26 cellular contexts compared by ENCODE assay signal in the genomic region with DNA sequence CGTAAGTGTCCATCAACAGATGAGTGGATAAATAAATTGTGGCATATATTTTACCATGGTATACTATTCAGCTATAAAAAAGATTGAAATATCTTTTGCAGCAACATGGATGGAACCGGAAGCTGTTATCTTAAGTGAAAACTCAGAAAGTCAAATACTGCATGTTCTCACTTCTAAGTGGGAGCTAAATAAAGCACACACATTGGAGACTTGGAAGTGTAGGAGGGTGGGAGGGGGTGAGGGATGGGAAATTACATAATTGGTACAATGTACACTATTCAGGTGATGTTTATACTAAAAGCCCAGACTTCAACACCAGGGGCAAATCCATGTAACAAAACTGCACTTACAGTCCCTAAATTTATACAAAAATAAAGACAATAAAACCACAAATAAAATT.
"Had no signal": no experiment of that assay in that cellular context is flagged by ENCODE, and none has a peak within 500 bp of the region (broad histone marks: within the 10 kb centered on the region; RNA-seq: fewer than 3 reads in every experiment).

No MANE protein-coding gene starts in this region.

- H3K4me1 Mint-ChIP-seq: mesothelial cell of epicardium had no signal

- FAIRE-seq: endometrium, islet of Langerhans, keratinocyte had no signal

- H3K36me3 ChIP-seq: colonic mucosa, esophagus squamous epithelium, gastrocnemius medialis, heart right ventricle, left ventricle myocardium inferior, lower lobe of right lung had no signal

- H3K27ac ChIP-seq: colonic mucosa, epithelial cell of prostate, esophagus squamous epithelium, gastrocnemius medialis, heart right ventricle, left ventricle myocardium inferior, lower lobe of right lung had no signal

- H3K4me3 Mint-ChIP-seq: dendritic cell treated with granulocyte-macrophage colony-stimulating factor and Interleukin-4, amounts not matched to agents 40 ng/mL and 50 ng/mL, for 4 days; effector memory CD8-positive, alpha-beta T cell; endodermal cell; mesothelial cell of epicardium had no signal

- H3K4me3 ChIP-seq: colonic mucosa, esophagus squamous epithelium, gastrocnemius medialis, heart right ventricle, left ventricle myocardium inferior, lower lobe of right lung, mucosa of descending colon had no signal

- H3K27me3 ChIP-seq: colonic mucosa, esophagus squamous epithelium, gastrocnemius medialis, heart right ventricle had no signal

- DNase-seq: colonic mucosa; cortex of kidney; effector CD8-positive, alpha-beta T cell; effector memory CD8-positive, alpha-beta T cell; endodermal cell; erythroblast; esophagus squamous epithelium; foreskin fibroblast; foreskin melanocyte; gastrocnemius medialis; glutamatergic neuron; heart right ventricle; hippocampal formation; left cardiac atrium; left ventricle myocardium inferior; lower lobe of right lung; mesenchymal stem cell; mucosa of descending colon; naive B cell had no signal

- H3K9me3 ChIP-seq: colonic mucosa, gastrocnemius medialis had no signal

- H3K27ac Mint-ChIP-seq: dendritic cell treated with granulocyte-macrophage colony-stimulating factor and Interleukin-4, amounts not matched to agents 40 ng/mL and 50 ng/mL, for 4 days; effector memory CD8-positive, alpha-beta T cell; endodermal cell; mesothelial cell of epicardium had no signal

- ATAC-seq: effector memory CD8-positive, alpha-beta T cell; esophagus mucosa; gastrocnemius medialis; left cardiac atrium; lower lobe of right lung; mucosa of descending colon had no signal

- H3K27me3 Mint-ChIP-seq: dendritic cell treated with granulocyte-macrophage colony-stimulating factor and Interleukin-4, amounts not matched to agents 40 ng/mL and 50 ng/mL, for 4 days; effector memory CD8-positive, alpha-beta T cell; naive B cell had no signal

- H3K4me1 ChIP-seq: colonic mucosa, gastrocnemius medialis, left ventricle myocardium inferior, lower lobe of right lung had no signal
